ENCODE assay signal across 17 cellular contexts in the genomic region with DNA sequence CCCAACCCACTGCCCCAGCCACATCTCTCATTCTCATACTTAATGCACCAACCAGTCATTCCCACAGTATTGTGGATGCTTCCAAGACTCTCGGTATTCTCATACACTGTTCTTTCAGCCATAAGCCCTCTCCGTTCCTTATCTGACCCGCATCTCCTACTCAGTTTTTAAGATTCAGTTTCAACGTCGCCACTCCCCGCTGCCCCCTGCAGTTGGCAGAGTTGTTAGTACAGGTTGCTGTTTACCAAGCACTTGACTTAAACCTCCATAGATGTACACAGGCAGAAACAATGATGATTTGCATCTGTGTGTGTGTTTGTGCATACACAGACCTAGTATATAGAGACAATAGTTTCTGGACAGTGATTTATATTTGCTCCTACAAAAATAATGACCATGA. TPM values are rescaled to one million over a fixed set of nuclear protein-coding genes. Genes with fewer than 3 reads are reported as not detected.
DNase-seq lines count a peak whose midpoint lies in the region; ATAC-seq and TF ChIP-seq lines count a peak whose summit lies in the region.
"Had no signal": no experiment of that assay in that cellular context is flagged by ENCODE, and none has a peak within 500 bp of the region (broad histone marks: within the 10 kb centered on the region; RNA-seq: fewer than 3 reads in every experiment).

No MANE protein-coding gene starts in this region.

- no peaks in the 10 kb centered on the region for H3K79me1 ChIP-seq in mesendoderm (ENCODE audit: low read length)

- H3K36me3 ChIP-seq in OCI-LY3 (replicated peaks; ENCODE audit: low read depth, low read length) = no peaks in the 10 kb centered on the region
- H3K36me3 ChIP-seq in mesendoderm (ENCODE audit: control insufficient read depth, insufficient read depth, low read length) = no peaks in the 10 kb centered on the region
- H3K36me3 ChIP-seq in vagina = no peaks in the 10 kb centered on the region
- H3K36me3 ChIP-seq: tibial artery had no signal

- no peak for ATAC-seq in GM18519 (IDR thresholded peaks at IDR 0.05; ENCODE audit: low FRiP score, unreplicated experiment)
- ATAC-seq: mucosa of descending colon had no signal

- H2BK120ac ChIP-seq in mesendoderm (ENCODE audit: low read depth, low read length) = no peak overlapping the region

- H3K9me3 ChIP-seq in OCI-LY3 (ENCODE audit: insufficient read depth, low read length) (no peaks in the 10 kb centered on the region), vagina (no peaks in the 10 kb centered on the region)
- H3K9me3 ChIP-seq: mucosa of descending colon, tibial artery had no signal

- H3K23ac ChIP-seq in mesendoderm (ENCODE audit: low read length) = no peak overlapping the region

- TF ChIP-seq CTCF in LNCaP clone FGC (IDR thresholded peaks at IDR 0.05; ENCODE audit: control insufficient read depth, extremely low read depth, insufficient read depth) = peak; percentile 11; the same call in 1 of the 2 replicates
- TF ChIP-seq CTCF in OCI-LY3 (IDR thresholded peaks at IDR 0.05; ENCODE audit: low read depth, low read length) = peak; percentile 35
- no peak for TF ChIP-seq CTCF in vagina (IDR thresholded peaks at IDR 0.05)

- H3K4ac ChIP-seq in mesendoderm (ENCODE audit: low read depth, low read length) = no peak overlapping the region

- DNase-seq in NCI-H82 (lab: John Stamatoyannopoulos, UW) (peak; percentile 9), NCI-H82 treated with DMSO at 0.1 percent for 48 hours (lab: John Stamatoyannopoulos, UW; ENCODE audit: unreplicated experiment) (no peak), LNCaP clone FGC (ENCODE audit: low read depth) (no peak), mesendoderm (peak; percentile 53), vagina (ENCODE audit: extremely low spot score in 2 of 2) (no peak)
- no peak for DNase-seq in stimulated activated naive CD4-positive, alpha-beta T cell (lab: John Stamatoyannopoulos, UW)
- DNase-seq: ACHN; effector CD8-positive, alpha-beta T cell; foreskin fibroblast; mucosa of descending colon; NCI-H2081 treated with DMSO at 0.1 percent for 48 hours; posterior cingulate gyrus; Right ventricle myocardium superior; tibial artery had no signal

- no CpG with 5 or more reads among the region's 6 CpGs for WGBS in mesendoderm (ENCODE audit: extremely low coverage, insufficient coverage, low lambda C conversion rate)

- H3K9ac ChIP-seq in OCI-LY3 (ENCODE audit: low read length) = no peak overlapping the region
- H3K9ac ChIP-seq in mesendoderm (ENCODE audit: low read length) = no peak overlapping the region

- no peaks in the 10 kb centered on the region for H3K27me3 ChIP-seq in OCI-LY3 (ENCODE audit: low read depth, low read length)
- no peaks in the 10 kb centered on the region for H3K27me3 ChIP-seq in mesendoderm (ENCODE audit: insufficient read depth, low read length, poor library complexity)
- H3K27me3 ChIP-seq in vagina = no peaks in the 10 kb centered on the region
- H3K27me3 ChIP-seq: tibial artery had no signal

- H4K20me1 ChIP-seq in OCI-LY3 (ENCODE audit: insufficient read depth, low read length) = no peaks in the 10 kb centered on the region

- H3K4me2 ChIP-seq in OCI-LY3 (ENCODE audit: low read length) = no peak overlapping the region
- H3K4me2 ChIP-seq in mesendoderm (ENCODE audit: low read length) = no peak overlapping the region

- no peak overlapping the region for H4K5ac ChIP-seq in mesendoderm (ENCODE audit: low read length)

- no peak overlapping the region for H2BK15ac ChIP-seq in mesendoderm (replicated peaks; ENCODE audit: low read depth)

- no peak overlapping the region for H4K8ac ChIP-seq in mesendoderm (ENCODE audit: low read depth, low read length)

- no peak overlapping the region for H3K18ac ChIP-seq in mesendoderm (ENCODE audit: low read length)

- H3K27ac ChIP-seq in OCI-LY3 (ENCODE audit: low read length) (no peak overlapping the region), mesendoderm (ENCODE audit: low read depth, low read length) (no peak overlapping the region), vagina (no peak overlapping the region)
- H3K27ac ChIP-seq: tibial artery had no signal

- H2AFZ ChIP-seq in OCI-LY3 (ENCODE audit: low read depth, low read length) = no peak overlapping the region

- H3K4me1 ChIP-seq in OCI-LY3 (ENCODE audit: low read length) (peaks cover 14% of the 10 kb centered on the region), mesendoderm (ENCODE audit: control insufficient read depth, low read depth, low read length) (no peaks in the 10 kb centered on the region), vagina (peaks cover 6% of the 10 kb centered on the region)
- H3K4me1 ChIP-seq: tibial artery had no signal

- H2BK5ac ChIP-seq in mesendoderm (ENCODE audit: low read length) = no peak overlapping the region

- no peaks in the 10 kb centered on the region for H3K79me2 ChIP-seq in OCI-LY3 (ENCODE audit: low read length)
- no peaks in the 10 kb centered on the region for H3K79me2 ChIP-seq in mesendoderm (ENCODE audit: control insufficient read depth, insufficient read depth, low read length)

- TF ChIP-seq POLR2A in vagina (IDR thresholded peaks at IDR 0.05) = no peak

- H2AK5ac ChIP-seq in mesendoderm (ENCODE audit: low read length) = no peak overlapping the region

- H3K4me3 ChIP-seq in LNCaP clone FGC (ENCODE audit: low read depth, low read length) (no peak overlapping the region), OCI-LY3 (ENCODE audit: low read length) (no peak overlapping the region), mesendoderm (ENCODE audit: low read length) (no peak overlapping the region), vagina (no peak overlapping the region)
- H3K4me3 ChIP-seq: mucosa of descending colon, tibial artery had no signal

- H3K56ac ChIP-seq in mesendoderm (ENCODE audit: low read length) = no peak overlapping the region

- intact Hi-C loops in vagina (cut with DNase I) = no loop called here

RNA-seq across cellular contexts. Expression of gene PAH, which starts 40.2 kb away (rescaled TPM):
- 0.84 TPM for polyA plus RNA-seq in mesendoderm (2013, experiment 1 of 2)
- polyA plus RNA-seq in mesendoderm (2013, experiment 2 of 2) = 1.3 TPM
- not detected for total RNA-seq in vagina
- total RNA-seq: bronchial epithelial cell, mucosa of descending colon had no signal

Comparison
In these comparisons a context has a peak if more than half of its experiments do, and no peak if none do; other contexts are left out.
1. DNase-seq: peak in NCI-H82 (single experiment) and mesendoderm (single experiment); none in NCI-H82 treated with DMSO at 0.1 percent for 48 hours (single experiment), LNCaP clone FGC (single experiment), stimulated activated naive CD4-positive, alpha-beta T cell (0 of 6) and vagina (0 of 2).
2. CTCF ChIP-seq: peak in LNCaP clone FGC (single experiment) and OCI-LY3 (single experiment); none in vagina (0 of 3).